1 cellular context compared by ENCODE assay signal in genomic region chr17:2083613-2084128, GRCh38.
TF ChIP-seq lines count a peak whose summit lies in the region.

No MANE protein-coding gene starts in this region.

TF ChIP-seq in GM12878, 131 proteins besides CTCF, POLR2A, EP300 and RAD21 (continued from another document and continues in another):
- no peak for TF ChIP-seq CBX3 (IDR thresholded peaks at IDR 0.05; ENCODE audit: borderline replicate concordance, low read depth)
- TF ChIP-seq E2F4 (IDR thresholded peaks at IDR 0.05; ENCODE audit: low read depth, low read length), result no peak
- no peak for TF ChIP-seq SRF (IDR thresholded peaks at IDR 0.05; ENCODE audit: low read depth in 2 of 2, low read length in 2 of 2)
- TF ChIP-seq NFXL1 (IDR thresholded peaks at IDR 0.05; ENCODE audit: borderline replicate concordance), result no peak
- TF ChIP-seq RAD51 (IDR thresholded peaks at IDR 0.05), result no peak
- TF ChIP-seq E2F8 (IDR thresholded peaks at IDR 0.05; ENCODE audit: low read depth, partially characterized antibody), result no peak
- TF ChIP-seq YBX1 (IDR thresholded peaks at IDR 0.05), result no peak
- TF ChIP-seq POLR2AphosphoS2 (IDR thresholded peaks at IDR 0.05; ENCODE audit: low read depth, low read length), result no peak
- TF ChIP-seq BCL11A (IDR thresholded peaks at IDR 0.05; ENCODE audit: low read depth, low read length), result peak; percentile 81
- TF ChIP-seq MEF2B (IDR thresholded peaks at IDR 0.05; ENCODE audit: partially characterized antibody, poor library complexity, severe bottlenecking), result peak; percentile 80
- TF ChIP-seq ATF7 (IDR thresholded peaks at IDR 0.05; ENCODE audit: low read depth), result peak; percentile 48; the same call in 1 of the 2 replicates
- no peak for TF ChIP-seq NRF1 (conservative IDR thresholded peaks at IDR 0.05; ENCODE audit: low read depth, low read length)
- TF ChIP-seq ASH2L (IDR thresholded peaks at IDR 0.05; ENCODE audit: borderline replicate concordance, low read depth), result no peak
- TF ChIP-seq RELA (IDR thresholded peaks at IDR 0.05; ENCODE audit: borderline replicate concordance, partially characterized antibody), result no peak
- 0 out of 2 replicates have a peak, but pooled peaks have one; percentile 12 for TF ChIP-seq TARDBP (IDR thresholded peaks at IDR 0.05; ENCODE audit: borderline replicate concordance)
- TF ChIP-seq MEF2A (IDR thresholded peaks at IDR 0.05; ENCODE audit: insufficient read depth, low read depth, low read length), result no peak
- TF ChIP-seq PKNOX1 (IDR thresholded peaks at IDR 0.05), result no peak
- no peak for TF ChIP-seq CHD4 (IDR thresholded peaks at IDR 0.05)
- TF ChIP-seq SMARCA5 (IDR thresholded peaks at IDR 0.05), result no peak
- peak; percentile 76 for TF ChIP-seq MTA2 (IDR thresholded peaks at IDR 0.05; ENCODE audit: low read depth)
- peak; percentile 91 for TF ChIP-seq EED (IDR thresholded peaks at IDR 0.05; ENCODE audit: low read depth)
- TF ChIP-seq SUPT20H (IDR thresholded peaks at IDR 0.05; ENCODE audit: borderline replicate concordance, control insufficient read depth, low read depth, low read length), result no peak
- TF ChIP-seq HDAC2 (IDR thresholded peaks at IDR 0.05), result no peak
- peak; percentile 99 for TF ChIP-seq SKIL (IDR thresholded peaks at IDR 0.05; ENCODE audit: low read depth, poor library complexity, severe bottlenecking)
- TF ChIP-seq ZBTB11 (CRISPR knock-in tag; IDR thresholded peaks at IDR 0.05), result no peak
- TF ChIP-seq EZH2 (IDR thresholded peaks at IDR 0.05; ENCODE audit: borderline replicate concordance, control insufficient read depth, low read depth, low read length), result no peak
- TF ChIP-seq NR2C1 (IDR thresholded peaks at IDR 0.05), result peak; percentile 49
- no peak for TF ChIP-seq NR2C2 (IDR thresholded peaks at IDR 0.05; ENCODE audit: borderline replicate concordance, control insufficient read depth, insufficient read length, low read depth)
- peak; percentile 17; the same call in 1 of the 2 replicates for TF ChIP-seq HDGF (IDR thresholded peaks at IDR 0.05)
- peak; percentile 97 for TF ChIP-seq BCL3 (IDR thresholded peaks at IDR 0.05; ENCODE audit: borderline replicate concordance, insufficient read depth, low read depth, low read length, poor library complexity, severe bottlenecking)
- TF ChIP-seq PBX3 (IDR thresholded peaks at IDR 0.05; ENCODE audit: insufficient replicate concordance, low read depth, low read length), result no peak
- no peak for TF ChIP-seq MYB (IDR thresholded peaks at IDR 0.05; ENCODE audit: borderline replicate concordance, low read depth, low read length)
- TF ChIP-seq HCFC1 (IDR thresholded peaks at IDR 0.05; ENCODE audit: low read length), result no peak
- TF ChIP-seq ELK1 (IDR thresholded peaks at IDR 0.05; ENCODE audit: low read depth, low read length), result no peak
- peak; percentile 77 for TF ChIP-seq CREM (IDR thresholded peaks at IDR 0.05; ENCODE audit: low read depth)
- no peak for TF ChIP-seq NKRF (conservative IDR thresholded peaks at IDR 0.05)
- no peak for TF ChIP-seq CREB1 (IDR thresholded peaks at IDR 0.05; ENCODE audit: low read depth)
- no peak for TF ChIP-seq CBX5 (IDR thresholded peaks at IDR 0.05; ENCODE audit: low read depth)
- TF ChIP-seq SREBF1 (IDR thresholded peaks at IDR 0.05; ENCODE audit: low read length), result no peak
- TF ChIP-seq BHLHE40 (IDR thresholded peaks at IDR 0.05; ENCODE audit: borderline replicate concordance in 1 of 2, low read depth in 2 of 2, low read length in 1 of 2), result peak in 1 of 2 experiments; percentile 53; a peak in 2 of 4 replicates
- peak; percentile 95 for TF ChIP-seq GATAD2B (conservative IDR thresholded peaks at IDR 0.05; ENCODE audit: low read depth)
- TF ChIP-seq YY1 (IDR thresholded peaks at IDR 0.05; ENCODE audit: low read depth, low read length), result 0 out of 2 replicates have a peak, but pooled peaks have one; percentile 16
- TF ChIP-seq CHD2 (IDR thresholded peaks at IDR 0.05; ENCODE audit: borderline replicate concordance, low read depth, low read length), result peak; percentile 64
